ENCODE assay signal across 1 cellular context in genomic region chr17:63832014-63832413, GRCh38.
TF ChIP-seq lines count a peak whose summit lies in the region.

No MANE protein-coding gene starts in this region.

TF ChIP-seq in GM12891, 5 proteins besides CTCF, POLR2A, EP300 and RAD21:
- no peak for TF ChIP-seq POLR2AphosphoS5 (IDR thresholded peaks at IDR 0.05; ENCODE audit: low read depth, low read length)
